In the genomic region with DNA sequence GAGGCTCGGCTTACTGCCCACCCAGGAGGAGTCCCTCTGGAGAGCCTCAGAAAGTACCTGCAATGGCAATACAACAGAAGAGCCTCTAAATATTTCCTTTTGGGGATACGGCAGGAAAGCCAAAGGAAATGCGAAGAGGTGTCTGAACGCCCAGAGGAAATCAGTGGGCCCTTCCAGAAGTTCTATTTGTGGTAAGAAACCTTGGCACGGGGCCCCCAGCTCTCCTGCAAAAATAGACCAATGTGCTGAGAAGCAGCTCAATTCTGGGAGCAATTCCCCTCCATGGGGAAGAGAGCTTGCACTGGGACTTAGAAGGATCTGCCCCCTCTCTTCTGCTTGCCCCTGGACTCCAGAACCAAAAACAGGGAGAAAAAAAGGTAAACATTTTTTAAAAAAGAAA, we compare ENCODE assay signal across 17 cellular contexts. TPM values are rescaled to one million over a fixed set of nuclear protein-coding genes. Genes with fewer than 3 reads are reported as not detected.
"Had no signal": no experiment of that assay in that cellular context is flagged by ENCODE, and none has a peak within 500 bp of the region (broad histone marks: within the 10 kb centered on the region; RNA-seq: fewer than 3 reads in every experiment).

No MANE protein-coding gene starts in this region.

RNA-seq across cellular contexts. Expression of a gene that starts 44.7 kb away (rescaled TPM):
- total RNA-seq: mammary epithelial cell, skeletal muscle tissue, smooth muscle cell, vagina had no signal
- polyA plus RNA-seq: mammary epithelial cell; naive thymus-derived CD8-positive, alpha-beta T cell; smooth muscle cell had no signal

RNA-seq across cellular contexts. Expression of a gene that starts 47.8 kb away (rescaled TPM):
- total RNA-seq: kidney; liver; lower lobe of right lung; mammary epithelial cell; mucosa of gallbladder; naive thymus-derived CD8-positive, alpha-beta T cell; neural crest cell; osteoblast; pancreas; right lobe of liver; skeletal muscle tissue; smooth muscle cell; temporal lobe; tibial nerve; urinary bladder; vagina had no signal
- polyA plus RNA-seq: immature natural killer cell; liver; mammary epithelial cell; naive thymus-derived CD8-positive, alpha-beta T cell; smooth muscle cell; urinary bladder had no signal
